Comparison of ENCODE assay signal across 9 cellular contexts in the genomic region with DNA sequence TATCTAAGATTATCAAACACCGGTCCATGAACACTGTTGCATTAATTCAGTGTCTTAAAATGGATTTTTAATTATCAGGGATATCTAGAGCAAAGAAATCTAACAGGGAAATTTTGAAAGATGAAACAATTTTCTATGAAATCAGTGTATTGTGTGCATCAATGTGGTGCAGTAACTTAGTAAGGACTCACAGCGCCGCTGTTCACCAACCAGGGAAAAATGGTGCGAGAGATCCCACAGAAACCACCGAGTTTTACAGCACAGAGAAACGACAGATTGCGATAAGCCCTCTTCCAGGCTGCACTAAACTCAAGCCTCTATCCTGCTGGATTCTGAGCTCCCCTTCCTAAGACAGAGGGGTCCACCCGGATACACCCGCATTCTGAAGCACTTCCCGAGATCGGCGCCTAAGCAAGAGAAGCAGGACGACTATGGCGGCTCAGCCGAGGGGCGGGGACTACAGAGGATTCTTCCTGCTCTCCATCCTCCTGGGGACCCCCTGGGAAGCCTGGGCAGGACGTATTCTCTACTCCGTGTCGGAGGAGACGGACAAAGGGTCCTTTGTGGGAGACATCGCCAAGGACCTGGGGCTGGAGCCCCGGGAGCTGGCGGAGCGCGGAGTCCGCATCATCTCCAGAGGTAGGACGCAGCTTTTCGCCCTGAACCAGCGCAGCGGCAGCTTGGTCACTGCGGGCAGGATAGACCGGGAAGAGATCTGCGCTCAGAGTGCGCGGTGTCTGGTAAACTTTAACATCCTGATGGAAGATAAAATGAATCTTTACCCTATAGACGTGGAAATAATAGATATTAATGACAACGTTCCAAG. TPM values are rescaled to one million over a fixed set of nuclear protein-coding genes. Genes with fewer than 3 reads are reported as not detected.
DNase-seq lines count a peak whose midpoint lies in the region; ATAC-seq and TF ChIP-seq lines count a peak whose summit lies in the region.
"Had no signal": no experiment of that assay in that cellular context is flagged by ENCODE, and none has a peak within 500 bp of the region (broad histone marks: within the 10 kb centered on the region; RNA-seq: fewer than 3 reads in every experiment).

A gene (plus strand): TSS at position 274 of the 826 bp plus-strand sequence. CDS start 158 bp downstream, at position 432.

- TF ChIP-seq CTCF in AG04449 (IDR thresholded peaks at IDR 0.05; ENCODE audit: insufficient read depth, low read length, missing control alignments) (peak; percentile 35), HFF-Myc (IDR thresholded peaks at IDR 0.05; ENCODE audit: low read depth, low read length, missing control alignments) (peak; percentile 47), astrocyte of the spinal cord (IDR thresholded peaks at IDR 0.05; ENCODE audit: low read depth, low read length) (peak; percentile 59), right lobe of liver (IDR thresholded peaks at IDR 0.05) (peak in 3 of 4 donors; percentile 5 to 15 (median 9))

- 15% methylated on average over 21 of the region's 37 CpGs for WGBS in right lobe of liver (ENCODE audit: insufficient coverage, low coverage, low lambda C conversion rate, missing lambda C conversion rate)

- ATAC-seq in right lobe of liver (peak in 1 of 4 donors; percentile 53), GM21723 (IDR thresholded peaks at IDR 0.05; ENCODE audit: unreplicated experiment) (no peak)

- H3K36me3 ChIP-seq in right lobe of liver = no peaks in the 10 kb centered on the region

- peaks cover 0 to 4% (median 0%) of the 10 kb centered on the region in 4 donors for H3K9me3 ChIP-seq in right lobe of liver

- no peaks in the 10 kb centered on the region for H3K27me3 ChIP-seq in right lobe of liver

- no peak within 1 kb of the TSS for H3K27ac ChIP-seq in right lobe of liver

- no peak for DNase-seq in AG04449 (ENCODE audit: low read depth, low spot score)
- no peak for DNase-seq in HFF-Myc (ENCODE audit: extremely low read depth, low read depth)
- peak; percentile 56 for DNase-seq in astrocyte of the spinal cord (ENCODE audit: low read depth, low spot score)
- no peak for DNase-seq in right lobe of liver
- DNase-seq in occipital lobe (lab: John Stamatoyannopoulos, UW) = no peak
- no peak for DNase-seq in pons (ENCODE audit: low spot score)
- no peak for DNase-seq in effector CD8-positive, alpha-beta T cell (lab: John Stamatoyannopoulos, UW)
- DNase-seq: islet precursor cell had no signal

- in situ Hi-C loops in astrocyte of the spinal cord (cut with HindIII; ENCODE audit: low sequenced_read_pairs) = no loop called here

- H3K4me1 ChIP-seq in right lobe of liver = no peaks in the 10 kb centered on the region

- CTCF ChIA-PET in AG04449 (lab: Yijun Ruan, JAX) = interaction anchor here (0.8 to 1.8 kb wide), 12 partner anchors 9 to 185 kb away, joined by 3 to 8 read pairs (median 4); a partner anchor contains a TSS

- no peak for TF ChIP-seq POLR2A in right lobe of liver (IDR thresholded peaks at IDR 0.05)

- POLR2A ChIA-PET in AG04449 (lab: Yijun Ruan, JAX) = no interaction called here

- intact Hi-C loops in right lobe of liver (cut with DNase I) = no loop called here

- H3K4me3 ChIP-seq in AG04449 (ENCODE audit: low read depth, low read length) (peak within 1 kb of the TSS; percentile 59), HFF-Myc (replicated peaks; ENCODE audit: low read depth, low read length) (peak within 1 kb of the TSS; percentile 51), astrocyte of the spinal cord (ENCODE audit: low read depth, low read length) (peak within 1 kb of the TSS; percentile 46), right lobe of liver (peak within 1 kb of the TSS in 2 of 3 donors; percentile 3 to 14)

RNA-seq across cellular contexts. Expression of the gene that starts here (rescaled TPM):
- total RNA-seq in right lobe of liver (under 1 TPM; 0.37 to 0.99 (median 0.76) TPM), occipital lobe (8.4 TPM)

Comparison
In these comparisons a context has a peak if more than half of its experiments do, and no peak if none do; other contexts are left out.
1. H3K4me3 ChIP-seq: peak in every context shown above with its lines; median percentile 59 in AG04449; 51 in HFF-Myc; 46 in astrocyte of the spinal cord; 8 in right lobe of liver.
2. CTCF ChIP-seq: peak in every context shown above with its lines; median percentile 59 in astrocyte of the spinal cord; 47 in HFF-Myc; 35 in AG04449; 9 in right lobe of liver.